ENCODE assay signal across 20 cellular contexts in the genomic region with DNA sequence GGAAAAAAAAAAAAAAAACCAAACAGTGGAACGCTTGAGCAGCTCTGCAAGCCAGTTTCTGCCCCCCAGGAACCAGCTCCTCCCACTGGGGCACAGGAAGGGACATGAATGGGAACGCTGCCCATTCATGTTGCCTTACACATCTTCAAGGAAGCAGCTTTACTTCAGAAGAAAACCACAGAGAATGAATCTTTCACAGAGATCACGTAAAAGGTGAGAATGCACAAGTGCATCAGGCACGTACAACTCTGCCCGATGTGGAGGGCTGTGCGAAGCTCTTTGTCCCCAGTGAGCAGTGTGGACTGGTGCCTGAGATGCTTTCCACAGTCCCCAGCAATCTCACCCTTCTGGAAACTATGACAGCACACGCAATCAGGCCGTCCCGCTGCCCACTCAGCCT.
A peak's percentile ranks its signal among the peaks of the same experiment; 100 is the strongest.
DNase-seq lines count a peak whose midpoint lies in the region; ATAC-seq and TF ChIP-seq lines count a peak whose summit lies in the region.
"Had no signal": no experiment of that assay in that cellular context is flagged by ENCODE, and none has a peak within 500 bp of the region (broad histone marks: within the 10 kb centered on the region; RNA-seq: fewer than 3 reads in every experiment).

No MANE protein-coding gene starts in this region.

- no peak overlapping the region for H3K4me3 ChIP-seq in BLaER1 treated with 17β-estradiol and CSF1 and Interleukin-3, amounts not matched to agents 10 nM and 100 nM
- H3K4me3 ChIP-seq in HUES6 (ENCODE audit: low read depth, low read length), result no peak overlapping the region
- no peak overlapping the region for H3K4me3 ChIP-seq in SK-N-SH (ENCODE audit: low read depth in 2 of 2, low read length in 1 of 2)
- H3K4me3 ChIP-seq: esophagus muscularis mucosa, left lung, MG63, tibial artery had no signal

- POLR2A ChIA-PET in SK-N-SH (lab: Yijun Ruan, JAX), result no interaction called here

- TF ChIP-seq RAD21 in SK-N-SH (IDR thresholded peaks at IDR 0.05; ENCODE audit: low read length), result no peak

- no peaks in the 10 kb centered on the region for H3K27me3 ChIP-seq in BLaER1 treated with 17β-estradiol and CSF1 and Interleukin-3, amounts not matched to agents 10 nM and 100 nM
- H3K27me3 ChIP-seq in HUES6 (ENCODE audit: control insufficient read depth, insufficient read depth, low read length) (no peaks in the 10 kb centered on the region), SK-N-SH (ENCODE audit: insufficient read depth) (no peaks in the 10 kb centered on the region)
- H3K27me3 ChIP-seq: BE2C, esophagus muscularis mucosa, left lung, MG63, tibial artery had no signal

- CTCF ChIA-PET in SK-N-SH (lab: Yijun Ruan, JAX), result interaction anchor here (1.3 to 1.8 kb wide), 2 partner anchors 12 to 27 kb away, joined by 3 to 4 read pairs; no protein-coding TSS in a partner anchor

- H3K36me3 Mint-ChIP-seq in activated naive CD8-positive, alpha-beta T cell treated with anti-CD3 and anti-CD28 coated beads, Interleukin-2, amount 50 U/mL, for 24 hours (ENCODE audit: low read depth), result no peaks in the 10 kb centered on the region
- peaks cover 40% of the 10 kb centered on the region for H3K36me3 Mint-ChIP-seq in osteocyte (ENCODE audit: unreplicated experiment)

- H2AFZ ChIP-seq in SK-N-SH (ENCODE audit: low read depth), result no peak overlapping the region

- H3K27me3 Mint-ChIP-seq in activated naive CD8-positive, alpha-beta T cell treated with anti-CD3 and anti-CD28 coated beads, Interleukin-2, amount 50 U/mL, for 24 hours, result no peaks in the 10 kb centered on the region
- H3K27me3 Mint-ChIP-seq in osteocyte (ENCODE audit: unreplicated experiment), result no peaks in the 10 kb centered on the region
- H3K27me3 Mint-ChIP-seq: dendritic cell treated with granulocyte-macrophage colony-stimulating factor and Interleukin-4, amounts not matched to agents 40 ng/mL and 50 ng/mL, for 4 days had no signal

- peaks cover 7 to 47% (median 32%) of the 10 kb centered on the region in 10 experiments; a peak in 18 of 20 replicates for H3K4me1 ChIP-seq in BLaER1 treated with 17β-estradiol and CSF1 and Interleukin-3, amounts not matched to agents 10 nM and 100 nM
- H3K4me1 ChIP-seq in HUES6 (ENCODE audit: control insufficient read depth, insufficient read depth, low read length) (no peaks in the 10 kb centered on the region), SK-N-SH (ENCODE audit: control insufficient read depth in 1 of 2, insufficient read depth in 2 of 2, low read depth in 1 of 2, low read length in 1 of 2) (no peaks in the 10 kb centered on the region)
- H3K4me1 ChIP-seq: left lung, tibial artery had no signal

- H3K36me3 ChIP-seq in BLaER1 treated with 17β-estradiol and CSF1 and Interleukin-3, amounts not matched to agents 10 nM and 100 nM, result peaks cover 26 to 57% (median 47%) of the 10 kb centered on the region in 11 experiments; a peak in 21 of 22 replicates
- H3K36me3 ChIP-seq in HUES6 (ENCODE audit: control insufficient read depth, insufficient read depth, low read length) (peaks cover 89% of the 10 kb centered on the region), SK-N-SH (replicated peaks in 1 of 2; ENCODE audit: control insufficient read depth in 1 of 2, insufficient read depth in 2 of 2, low read length in 1 of 2) (peaks cover 29 to 63% of the 10 kb centered on the region in 2 experiments)

- H3K9me2 ChIP-seq in SK-N-SH, result no peaks in the 10 kb centered on the region

- no peak overlapping the region for H3K27ac ChIP-seq in BLaER1 treated with 17β-estradiol and CSF1 and Interleukin-3, amounts not matched to agents 10 nM and 100 nM
- H3K27ac ChIP-seq in HUES6 (ENCODE audit: low read depth, low read length) (0 out of 2 replicates have a peak overlapping the region, but pooled peaks have one; percentile 1), SK-N-SH (ENCODE audit: low read depth in 2 of 2, low read length in 1 of 2) (no peak overlapping the region)
- H3K27ac ChIP-seq: esophagus muscularis mucosa, left lung, tibial artery had no signal

- H3K27ac Mint-ChIP-seq in activated naive CD8-positive, alpha-beta T cell treated with anti-CD3 and anti-CD28 coated beads, Interleukin-2, amount 50 U/mL, for 24 hours, result no peak overlapping the region
- no peak overlapping the region for H3K27ac Mint-ChIP-seq in osteocyte (ENCODE audit: unreplicated experiment)
- H3K27ac Mint-ChIP-seq: dendritic cell treated with granulocyte-macrophage colony-stimulating factor and Interleukin-4, amounts not matched to agents 40 ng/mL and 50 ng/mL, for 4 days had no signal

- 98% methylated on average over 9 of the region's 9 CpGs for WGBS in SK-N-SH (ENCODE audit: low lambda C conversion rate)

- no peak for TF ChIP-seq EP300 in SK-N-SH (IDR thresholded peaks at IDR 0.05; ENCODE audit: borderline replicate concordance in 1 of 2, low read depth in 1 of 2, low read length in 1 of 2)

- H3K79me2 ChIP-seq in SK-N-SH (ENCODE audit: insufficient read depth), result no peaks in the 10 kb centered on the region

- ATAC-seq in activated naive CD8-positive, alpha-beta T cell treated with anti-CD3 and anti-CD28 coated beads, Interleukin-2, amount 50 U/mL, for 24 hours, result peak; percentile 73
- no peak for ATAC-seq in GM18873 (IDR thresholded peaks at IDR 0.05; ENCODE audit: low FRiP score, unreplicated experiment)
- ATAC-seq: left lung, Right ventricle myocardium inferior had no signal

- DNase-seq in activated naive CD8-positive, alpha-beta T cell treated with anti-CD3 and anti-CD28 coated beads, Interleukin-2, amount 50 U/mL, for 24 hours, result peak; percentile 4
- DNase-seq in kidney glomerular epithelial cell (lab: John Stamatoyannopoulos, UW) (peak; percentile 54), osteocyte (ENCODE audit: extremely low spot score, unreplicated experiment) (no peak), SK-N-SH (no peak), LoVo (ENCODE audit: low spot score) (no peak)
- DNase-seq: activated CD4-positive, alpha-beta T cell treated with anti-CD3 and anti-CD28 coated beads for 1 hour; activated effector memory CD4-positive, alpha-beta T cell treated with Interleukin-2 at 50 U/mL for 16 hours; BE2C; hippocampal formation; MG63; NCI-H1694; stimulated activated CD4-positive, alpha-beta T cell treated with anti-CD3 and anti-CD28 coated beads, Interleukin-4, amount 100 ng/mL, for 4 hours; tibial artery had no signal

- H3K9me3 ChIP-seq in BLaER1 treated with 17β-estradiol and CSF1 and Interleukin-3, amounts not matched to agents 10 nM and 100 nM (replicated peaks in 1 of 11), result no peaks in the 10 kb centered on the region
- H3K9me3 ChIP-seq in HUES6 (ENCODE audit: control insufficient read depth, insufficient read depth, low read depth, low read length) (no peaks in the 10 kb centered on the region), SK-N-SH (no peaks in the 10 kb centered on the region)
- H3K9me3 ChIP-seq: BE2C, esophagus muscularis mucosa, left lung, MG63, tibial artery had no signal

- H3F3A ChIP-seq in SK-N-SH (replicated peaks; ENCODE audit: insufficient read depth), result no peaks in the 10 kb centered on the region

- TF ChIP-seq CTCF in osteocyte (IDR thresholded peaks at IDR 0.05) (no peak), SK-N-SH (IDR thresholded peaks at IDR 0.05) (no peak)

- peaks cover 6% of the 10 kb centered on the region for H3K4me1 Mint-ChIP-seq in activated naive CD8-positive, alpha-beta T cell treated with anti-CD3 and anti-CD28 coated beads, Interleukin-2, amount 50 U/mL, for 24 hours
- H3K4me1 Mint-ChIP-seq in osteocyte (ENCODE audit: unreplicated experiment), result no peaks in the 10 kb centered on the region

- no peak overlapping the region for H3K9ac ChIP-seq in BLaER1 treated with 17β-estradiol and CSF1 and Interleukin-3, amounts not matched to agents 10 nM and 100 nM
- no peak overlapping the region for H3K9ac ChIP-seq in HUES6 (ENCODE audit: low read length)
- H3K9ac ChIP-seq in SK-N-SH, result no peak overlapping the region

- no peak overlapping the region for H3K4me3 Mint-ChIP-seq in activated naive CD8-positive, alpha-beta T cell treated with anti-CD3 and anti-CD28 coated beads, Interleukin-2, amount 50 U/mL, for 24 hours
- no peak overlapping the region for H3K4me3 Mint-ChIP-seq in osteocyte (ENCODE audit: unreplicated experiment)
- H3K4me3 Mint-ChIP-seq: dendritic cell treated with granulocyte-macrophage colony-stimulating factor and Interleukin-4, amounts not matched to agents 40 ng/mL and 50 ng/mL, for 4 days had no signal

- H3K4me2 ChIP-seq in BLaER1 treated with 17β-estradiol and CSF1 and Interleukin-3, amounts not matched to agents 10 nM and 100 nM, result peak overlapping the region in 10 of 11 experiments; percentile 17 to 93 (median 79); a peak in 18 of 22 replicates
- no peak overlapping the region for H3K4me2 ChIP-seq in SK-N-SH

- H3K9me3 Mint-ChIP-seq in activated naive CD8-positive, alpha-beta T cell treated with anti-CD3 and anti-CD28 coated beads, Interleukin-2, amount 50 U/mL, for 24 hours, result no peaks in the 10 kb centered on the region
- H3K9me3 Mint-ChIP-seq in osteocyte (ENCODE audit: unreplicated experiment), result no peaks in the 10 kb centered on the region
- H3K9me3 Mint-ChIP-seq: dendritic cell treated with granulocyte-macrophage colony-stimulating factor and Interleukin-4, amounts not matched to agents 40 ng/mL and 50 ng/mL, for 4 days had no signal

- H4K20me1 ChIP-seq in BLaER1 treated with 17β-estradiol and CSF1 and Interleukin-3, amounts not matched to agents 10 nM and 100 nM, result peaks cover 0 to 17% (median 7%) of the 10 kb centered on the region in 11 experiments; a peak in 9 of 22 replicates
- no peaks in the 10 kb centered on the region for H4K20me1 ChIP-seq in SK-N-SH (ENCODE audit: insufficient read depth)

TF ChIP-seq in SK-N-SH, 30 proteins besides CTCF, POLR2A, EP300 and RAD21 (continues in another document):
- TF ChIP-seq, protein P1, sequence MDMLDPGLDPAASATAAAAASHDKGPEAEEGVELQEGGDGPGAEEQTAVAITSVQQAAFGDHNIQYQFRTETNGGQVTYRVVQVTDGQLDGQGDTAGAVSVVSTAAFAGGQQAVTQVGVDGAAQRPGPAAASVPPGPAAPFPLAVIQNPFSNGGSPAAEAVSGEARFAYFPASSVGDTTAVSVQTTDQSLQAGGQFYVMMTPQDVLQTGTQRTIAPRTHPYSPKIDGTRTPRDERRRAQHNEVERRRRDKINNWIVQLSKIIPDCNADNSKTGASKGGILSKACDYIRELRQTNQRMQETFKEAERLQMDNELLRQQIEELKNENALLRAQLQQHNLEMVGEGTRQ (IDR thresholded peaks at IDR 0.05; ENCODE audit: borderline replicate concordance, low read depth, low read length), result no peak
- no peak for TF ChIP-seq GABPA (IDR thresholded peaks at IDR 0.05; ENCODE audit: low read depth)
- no peak for TF ChIP-seq MXI1 (IDR thresholded peaks at IDR 0.05; ENCODE audit: low read depth, low read length)
- TF ChIP-seq TEAD4 (IDR thresholded peaks at IDR 0.05; ENCODE audit: borderline replicate concordance, insufficient read depth), result no peak
- TF ChIP-seq JUND (IDR thresholded peaks at IDR 0.05), result no peak

Comparison
In these comparisons a context has a peak if more than half of its experiments do, and no peak if none do; other contexts are left out.
1. DNase-seq: peak in activated naive CD8-positive, alpha-beta T cell treated with anti-CD3 and anti-CD28 coated beads, Interleukin-2, amount 50 U/mL, for 24 hours (single experiment) and kidney glomerular epithelial cell (single experiment); none in osteocyte (single experiment), SK-N-SH (single experiment) and LoVo (single experiment).